In genomic region chr20:3168079-3168828, GRCh38 we compare ENCODE assay signal across 11 cellular contexts. TPM values are rescaled to one million over a fixed set of nuclear protein-coding genes. Genes with fewer than 3 reads are reported as not detected.
DNase-seq lines count a peak whose midpoint lies in the region; ATAC-seq and TF ChIP-seq lines count a peak whose summit lies in the region.
"Had no signal": no experiment of that assay in that cellular context is flagged by ENCODE, and none has a peak within 500 bp of the region (broad histone marks: within the 10 kb centered on the region; RNA-seq: fewer than 3 reads in every experiment).

No MANE protein-coding gene starts in this region.

- H3K4me1 ChIP-seq in esophagus squamous epithelium: peaks cover 8 to 33% (median 16%) of the 10 kb centered on the region in 3 donors
- peaks cover 23% of the 10 kb centered on the region for H3K4me1 ChIP-seq in mucosa of stomach (ENCODE audit: control insufficient read depth, insufficient read depth, low read length)

- TF ChIP-seq CTCF in esophagus squamous epithelium (IDR thresholded peaks at IDR 0.05): no peak
- no peak for TF ChIP-seq CTCF in HFFc6 (IDR thresholded peaks at IDR 0.05)

- H3K9me3 Mint-ChIP-seq in HFFc6: no peaks in the 10 kb centered on the region

- H3K9me3 ChIP-seq in esophagus squamous epithelium (no peaks in the 10 kb centered on the region), mucosa of stomach (ENCODE audit: control insufficient read depth, low read length) (no peaks in the 10 kb centered on the region)
- H3K9me3 ChIP-seq: neutrophil had no signal

- no peak overlapping the region for H3K27ac Mint-ChIP-seq in HFFc6

- DNase-seq in DMS53 treated with DMSO at 0.1 percent for 48 hours (lab: John Stamatoyannopoulos, UW; ENCODE audit: unreplicated experiment) (peak; percentile 81), NCI-H146 (lab: John Stamatoyannopoulos, UW) (peak; percentile 84), esophagus squamous epithelium (lab: John Stamatoyannopoulos, UW) (no peak), T-helper 9 cell (no peak), HFFc6 (no peak), cerebellar cortex (ENCODE audit: low spot score) (no peak)
- DNase-seq: DND-41, NCI-H2227 treated with DMSO at 0.1 percent for 48 hours had no signal

- 35 to 71% methylated on average over 1 to 17 of the region's 39 CpGs for WGBS in esophagus squamous epithelium, 2 donors

- peak overlapping the region in 1 of 4 donors; percentile 10 for H3K27ac ChIP-seq in esophagus squamous epithelium
- H3K27ac ChIP-seq: neutrophil had no signal

- TF ChIP-seq POLR2A in esophagus squamous epithelium (IDR thresholded peaks at IDR 0.05): no peak

- H3K27me3 ChIP-seq in esophagus squamous epithelium (peaks cover 0 to 44% (median 0%) of the 10 kb centered on the region in 4 donors), mucosa of stomach (ENCODE audit: control insufficient read depth, insufficient read depth, low read length) (peaks cover 8% of the 10 kb centered on the region)

- H3K4me1 Mint-ChIP-seq in HFFc6 (ENCODE audit: low read depth): no peaks in the 10 kb centered on the region

- H3K9ac ChIP-seq in mucosa of stomach (ENCODE audit: low read length): peak overlapping the region; percentile 68

- H3K36me3 Mint-ChIP-seq in HFFc6 (ENCODE audit: low read depth): no peaks in the 10 kb centered on the region

- H3K4me3 Mint-ChIP-seq in HFFc6: no peak overlapping the region

- ATAC-seq in HG03159 (IDR thresholded peaks at IDR 0.05; ENCODE audit: unreplicated experiment): no peak

- H3K4me3 ChIP-seq in esophagus squamous epithelium: peak overlapping the region in 3 of 4 donors; percentile 25 to 47 (median 28)
- no peak overlapping the region for H3K4me3 ChIP-seq in mucosa of stomach (ENCODE audit: low read length)

- H3K27me3 Mint-ChIP-seq in HFFc6 (ENCODE audit: insufficient read depth): peaks cover 4% of the 10 kb centered on the region

- H3K36me3 ChIP-seq in esophagus squamous epithelium (no peaks in the 10 kb centered on the region), mucosa of stomach (ENCODE audit: control insufficient read depth, insufficient read depth, low read length) (no peaks in the 10 kb centered on the region)
- H3K36me3 ChIP-seq: neutrophil had no signal

- intact Hi-C loops in esophagus squamous epithelium (cut with DNase I): no loop called here

RNA-seq across cellular contexts. Expression of gene LZTS3, which starts 5.1 kb away (rescaled TPM):
- 1 to 10 TPM; 1.1 to 6.3 (median 4.4) TPM for total RNA-seq in esophagus squamous epithelium
- 1 to 10 TPM; 2.7 to 6.1 (median 3.0) TPM for total RNA-seq in HFFc6 (2021; fragmentation: NEBNext Ultra II Directional; extraction: Animal tissue kit (Norgen Biotek cat#: 25700))

RNA-seq across cellular contexts. Expression of gene FASTKD5, which starts 8.6 kb away (rescaled TPM):
- total RNA-seq in esophagus squamous epithelium: 10 to 100 TPM; 13.4 to 19.8 (median 16.5) TPM
- 10 to 100 TPM; 11.9 to 15.0 (median 13.8) TPM for total RNA-seq in HFFc6 (2021; fragmentation: NEBNext Ultra II Directional; extraction: Animal tissue kit (Norgen Biotek cat#: 25700))

RNA-seq across cellular contexts. Expression of gene UBOX5, which starts 8.6 kb away (rescaled TPM):
- total RNA-seq in esophagus squamous epithelium: 1 to 10 TPM; 3.0 to 5.1 (median 3.5) TPM
- 1 to 10 TPM; 5.0 to 6.1 (median 5.5) TPM for total RNA-seq in HFFc6 (2021; fragmentation: NEBNext Ultra II Directional; extraction: Animal tissue kit (Norgen Biotek cat#: 25700))

RNA-seq across cellular contexts. Expression of gene DDRGK1, which starts 36.2 kb away (rescaled TPM):
- 10 to 100 TPM; 59.2 to 71.7 (median 66.4) TPM for total RNA-seq in esophagus squamous epithelium
- 10 to 100 TPM; 30.3 to 68.3 (median 31.5) TPM for total RNA-seq in HFFc6 (2021; fragmentation: NEBNext Ultra II Directional; extraction: Animal tissue kit (Norgen Biotek cat#: 25700))

RNA-seq across cellular contexts. Expression of gene ITPA, which starts 41.0 kb away (rescaled TPM):
- 10 to 100 TPM; 47.1 to 54.5 (median 48.7) TPM for total RNA-seq in esophagus squamous epithelium
- total RNA-seq in HFFc6 (2021; fragmentation: NEBNext Ultra II Directional; extraction: Animal tissue kit (Norgen Biotek cat#: 25700)): 10 to 100 TPM; 62.3 to 76.7 (median 70.2) TPM

Comparison
In these comparisons a context has a peak if more than half of its experiments do, and no peak if none do; other contexts are left out.
1. DNase-seq: peak in DMS53 treated with DMSO at 0.1 percent for 48 hours (single experiment) and NCI-H146 (single experiment); none in esophagus squamous epithelium (single experiment), T-helper 9 cell (single experiment), HFFc6 (single experiment) and cerebellar cortex (single experiment).